In genomic region chr12:63747136-63747535, GRCh38 we compare ENCODE assay signal across 6 cellular contexts. TPM values are rescaled to one million over a fixed set of nuclear protein-coding genes. Genes with fewer than 3 reads are reported as not detected.
DNase-seq lines count a peak whose midpoint lies in the region; ATAC-seq, FAIRE-seq and TF ChIP-seq lines count a peak whose summit lies in the region.
"Not testable (repeated sequence)": the region's sequence is repeated elsewhere in the genome, so short reads cannot be mapped to it uniquely, and the experiment has no call there.

No MANE protein-coding gene starts in this region.

- intact Hi-C loops in pancreas (cut with DNase I), result not testable (repeated sequence)

- H3K9me3 Mint-ChIP-seq in central memory CD8-positive, alpha-beta T cell; stimulated activated memory B cell treated with anti-CD40 and anti-IgM and Interleukin-4, amounts not matched to agents 10 μg/mL and 1 μg/mL and 100 μg/mL, for 72 hours: not testable (repeated sequence)

- H3K9me3 ChIP-seq in pancreas, result not testable (repeated sequence)

- H3K4me1 Mint-ChIP-seq in central memory CD8-positive, alpha-beta T cell; stimulated activated memory B cell treated with anti-CD40 and anti-IgM and Interleukin-4, amounts not matched to agents 10 μg/mL and 1 μg/mL and 100 μg/mL, for 72 hours: not testable (repeated sequence)

- FAIRE-seq in HTR-8/SVneo (lab: Jason Lieb, UNC) (peak; percentile 58), pancreas (lab: Jason Lieb, UNC) (peak; percentile 29)

- not testable (repeated sequence) for TF ChIP-seq CTCF in pancreas (IDR thresholded peaks at IDR 0.05)

- not testable (repeated sequence) for DNase-seq in HTR-8/SVneo (ENCODE audit: insufficient read length, low spot score); central memory CD8-positive, alpha-beta T cell (ENCODE audit: low spot score in 2 of 2); pancreas
- DNase-seq in glomerular visceral epithelial cell (ENCODE audit: extremely low spot score), result peak; percentile 5
- peak; percentile 5 for DNase-seq in kidney glomerular epithelial cell (lab: John Stamatoyannopoulos, UW)

- peaks cover 11% of the 10 kb centered on the region for H3K27me3 Mint-ChIP-seq in central memory CD8-positive, alpha-beta T cell
- not testable (repeated sequence) for H3K27me3 Mint-ChIP-seq in stimulated activated memory B cell treated with anti-CD40 and anti-IgM and Interleukin-4, amounts not matched to agents 10 μg/mL and 1 μg/mL and 100 μg/mL, for 72 hours

- not testable (repeated sequence) for H3K36me3 Mint-ChIP-seq in central memory CD8-positive, alpha-beta T cell (ENCODE audit: insufficient read depth); stimulated activated memory B cell treated with anti-CD40 and anti-IgM and Interleukin-4, amounts not matched to agents 10 μg/mL and 1 μg/mL and 100 μg/mL, for 72 hours

- H3K27ac Mint-ChIP-seq in central memory CD8-positive, alpha-beta T cell (ENCODE audit: low read depth); stimulated activated memory B cell treated with anti-CD40 and anti-IgM and Interleukin-4, amounts not matched to agents 10 μg/mL and 1 μg/mL and 100 μg/mL, for 72 hours: not testable (repeated sequence)

- H3K27ac ChIP-seq in pancreas, result not testable (repeated sequence)

- H3K36me3 ChIP-seq in pancreas, result not testable (repeated sequence)

- ATAC-seq in central memory CD8-positive, alpha-beta T cell (replicated peaks; ENCODE audit: extremely low read depth, poor library complexity, severe bottlenecking), result peak; percentile 6
- ATAC-seq in pancreas, result not testable (repeated sequence)
- peak; percentile 34 for ATAC-seq in stimulated activated memory B cell treated with anti-CD40 and anti-IgM and Interleukin-4, amounts not matched to agents 10 μg/mL and 1 μg/mL and 100 μg/mL, for 72 hours

- not testable (repeated sequence) for H3K4me1 ChIP-seq in pancreas

- H3K4me3 Mint-ChIP-seq in central memory CD8-positive, alpha-beta T cell; stimulated activated memory B cell treated with anti-CD40 and anti-IgM and Interleukin-4, amounts not matched to agents 10 μg/mL and 1 μg/mL and 100 μg/mL, for 72 hours: not testable (repeated sequence)

- H3K27me3 ChIP-seq in pancreas, result not testable (repeated sequence)

- H3K4me3 ChIP-seq in pancreas, result not testable (repeated sequence)

RNA-seq across cellular contexts. Expression of gene RXYLT1, which starts 32.6 kb away (rescaled TPM):
- 10 to 100 TPM in 5 of 6 donors, 1 to 10 TPM in 1; 8.7 to 12.2 (median 11.9) TPM for total RNA-seq in pancreas
- polyA plus RNA-seq in pancreas, result 10 to 100 TPM in 1 of 2 donors, 1 to 10 TPM in 1; 8.1 to 13.3 TPM
